ENCODE assay signal across 7 cellular contexts in genomic region chr11:65014961-65015227, GRCh38. TPM values are rescaled to one million over a fixed set of nuclear protein-coding genes. Genes with fewer than 3 reads are reported as not detected.
DNase-seq lines count a peak whose midpoint lies in the region; ATAC-seq and TF ChIP-seq lines count a peak whose summit lies in the region.
"Not testable (repeated sequence)": the region's sequence is repeated elsewhere in the genome, so short reads cannot be mapped to it uniquely, and the experiment has no call there.

No MANE protein-coding gene starts in this region.

- H3K4me3 Mint-ChIP-seq in activated T-cell treated with anti-CD3 and anti-CD28 coated beads, Interleukin-2, amount 50 U/mL, for 4 hours, result peak overlapping the region; percentile 90
- peak overlapping the region; percentile 81 for H3K4me3 Mint-ChIP-seq in central memory CD8-positive, alpha-beta T cell

- peak overlapping the region; percentile 98 for H3K9ac ChIP-seq in OCI-LY3 (ENCODE audit: low read length)

- H3K4me1 ChIP-seq in OCI-LY3 (ENCODE audit: low read length) (peaks cover 12% of the 10 kb centered on the region), mononuclear cell (ENCODE audit: insufficient read depth, low read length) (peaks cover 28% of the 10 kb centered on the region)
- H3K4me1 ChIP-seq in cardiac muscle cell (ENCODE audit: low read depth), result not testable (repeated sequence)

- H3K9me3 Mint-ChIP-seq in activated T-cell treated with anti-CD3 and anti-CD28 coated beads, Interleukin-2, amount 50 U/mL, for 4 hours; central memory CD8-positive, alpha-beta T cell: not testable (repeated sequence)

- H3K27me3 ChIP-seq in GM06990 (replicated peaks; ENCODE audit: control insufficient read depth, insufficient read depth, low read length); OCI-LY3 (ENCODE audit: low read depth, low read length); cardiac muscle cell; mononuclear cell (ENCODE audit: insufficient read depth, low read length): not testable (repeated sequence)

- not testable (repeated sequence) for H2AFZ ChIP-seq in OCI-LY3 (ENCODE audit: low read depth, low read length)

- not testable (repeated sequence) for H3K27me3 Mint-ChIP-seq in activated T-cell treated with anti-CD3 and anti-CD28 coated beads, Interleukin-2, amount 50 U/mL, for 4 hours (ENCODE audit: low read depth); central memory CD8-positive, alpha-beta T cell

- not testable (repeated sequence) for H3K9me3 ChIP-seq in OCI-LY3 (ENCODE audit: insufficient read depth, low read length); cardiac muscle cell (ENCODE audit: low read depth); mononuclear cell (ENCODE audit: low read depth, low read length)

- DNase-seq in GM06990 (ENCODE audit: extremely low read depth, insufficient read length); activated T-cell treated with anti-CD3 and anti-CD28 coated beads, Interleukin-2, amount 50 U/mL, for 4 hours; central memory CD8-positive, alpha-beta T cell (ENCODE audit: low spot score in 2 of 2); cardiac muscle cell (ENCODE audit: low read depth in 1 of 2, low spot score in 1 of 2); skeletal muscle cell (ENCODE audit: low read depth): not testable (repeated sequence)

- H3K4me2 ChIP-seq in OCI-LY3 (ENCODE audit: low read length), result peak overlapping the region; percentile 89

- H3K4me3 ChIP-seq in GM06990 (replicated peaks; ENCODE audit: low read depth, low read length) (peak overlapping the region; percentile 77), OCI-LY3 (ENCODE audit: low read length) (peak overlapping the region; percentile 88), cardiac muscle cell (peak overlapping the region; percentile 55), mononuclear cell (ENCODE audit: low read length) (peak overlapping the region; percentile 64), skeletal muscle cell (ENCODE audit: low read depth, low read length) (peak overlapping the region; percentile 81)

- peak overlapping the region; percentile 92 for H3K27ac ChIP-seq in OCI-LY3 (ENCODE audit: low read length)
- H3K27ac ChIP-seq in cardiac muscle cell, result peak overlapping the region; percentile 89

- peaks cover 22% of the 10 kb centered on the region for H3K4me1 Mint-ChIP-seq in activated T-cell treated with anti-CD3 and anti-CD28 coated beads, Interleukin-2, amount 50 U/mL, for 4 hours (ENCODE audit: low read depth)
- peaks cover 25% of the 10 kb centered on the region for H3K4me1 Mint-ChIP-seq in central memory CD8-positive, alpha-beta T cell

- H3K36me3 Mint-ChIP-seq in activated T-cell treated with anti-CD3 and anti-CD28 coated beads, Interleukin-2, amount 50 U/mL, for 4 hours (ENCODE audit: insufficient read depth); central memory CD8-positive, alpha-beta T cell (ENCODE audit: insufficient read depth): not testable (repeated sequence)

- H3K27ac Mint-ChIP-seq in central memory CD8-positive, alpha-beta T cell (ENCODE audit: low read depth), result peak overlapping the region; percentile 61

- H4K20me1 ChIP-seq in OCI-LY3 (ENCODE audit: insufficient read depth, low read length), result not testable (repeated sequence)

- not testable (repeated sequence) for ATAC-seq in activated T-cell treated with anti-CD3 and anti-CD28 coated beads, Interleukin-2, amount 50 U/mL, for 4 hours; central memory CD8-positive, alpha-beta T cell (replicated peaks; ENCODE audit: extremely low read depth, poor library complexity, severe bottlenecking)

- peaks cover 30% of the 10 kb centered on the region for H3K79me2 ChIP-seq in OCI-LY3 (ENCODE audit: low read length)

- TF ChIP-seq CTCF in GM06990 (IDR thresholded peaks at IDR 0.05; ENCODE audit: insufficient read depth, low read length, poor library complexity, severe bottlenecking); OCI-LY3 (IDR thresholded peaks at IDR 0.05; ENCODE audit: low read depth, low read length); cardiac muscle cell (IDR thresholded peaks at IDR 0.05; ENCODE audit: low read depth, low read length): not testable (repeated sequence)

- H3K36me3 ChIP-seq in GM06990 (ENCODE audit: control insufficient read depth, insufficient read depth, low read length); cardiac muscle cell: not testable (repeated sequence)
- H3K36me3 ChIP-seq in OCI-LY3 (replicated peaks; ENCODE audit: low read depth, low read length), result peaks cover 28% of the 10 kb centered on the region

RNA-seq across cellular contexts. Expression of gene ARL2, which starts 0.9 kb away (rescaled TPM):
- total RNA-seq in activated T-cell treated with anti-CD3 and anti-CD28 coated beads, Interleukin-2, amount 50 U/mL, for 4 hours, result 100 to 1,000 TPM in 2 of 3 donors, 10 to 100 TPM in 1; 84.9 to 104 (median 104) TPM
- total RNA-seq in cardiac muscle cell (189 and 224 TPM in 2 replicates), mononuclear cell (14.2 TPM)
- polyA plus RNA-seq in cardiac muscle cell, result 230 and 246 TPM in 2 replicates

RNA-seq across cellular contexts. Expression of gene SNX15, which starts 12.3 kb away (rescaled TPM):
- total RNA-seq in activated T-cell treated with anti-CD3 and anti-CD28 coated beads, Interleukin-2, amount 50 U/mL, for 4 hours, result 10 to 100 TPM; 11.5 to 13.5 (median 12.5) TPM
- total RNA-seq in cardiac muscle cell (24.5 and 33.0 TPM in 2 replicates), mononuclear cell (12.9 TPM)
- polyA plus RNA-seq in cardiac muscle cell, result 38.4 and 41.3 TPM in 2 replicates

RNA-seq across cellular contexts. Expression of gene BATF2, which starts 18.1 kb away (rescaled TPM):
- under 1 TPM in 1 of 3 donors, not detected in 2; 0.33 TPM for total RNA-seq in activated T-cell treated with anti-CD3 and anti-CD28 coated beads, Interleukin-2, amount 50 U/mL, for 4 hours
- total RNA-seq in cardiac muscle cell, result 0.21 and 0.25 TPM in 2 replicates
- polyA plus RNA-seq in cardiac muscle cell, result not detected in 2 replicates
- total RNA-seq in mononuclear cell, result not detected

RNA-seq across cellular contexts. Expression of gene SAC3D1, which starts 26.1 kb away (rescaled TPM):
- 10 to 100 TPM; 12.5 to 19.1 (median 15.2) TPM for total RNA-seq in activated T-cell treated with anti-CD3 and anti-CD28 coated beads, Interleukin-2, amount 50 U/mL, for 4 hours
- total RNA-seq in cardiac muscle cell (22.3 and 24.6 TPM in 2 replicates), mononuclear cell (0.52 TPM)
- 23.6 and 32.7 TPM in 2 replicates for polyA plus RNA-seq in cardiac muscle cell

RNA-seq across cellular contexts. Expression of gene MAJIN, which starts 43.0 kb away (rescaled TPM):
- not detected for total RNA-seq in activated T-cell treated with anti-CD3 and anti-CD28 coated beads, Interleukin-2, amount 50 U/mL, for 4 hours
- total RNA-seq in cardiac muscle cell (not detected in 2 replicates), mononuclear cell (not detected)
- polyA plus RNA-seq in cardiac muscle cell, result 0.06 TPM in 1 of 2 replicates, not detected in the other
